Comparison of ENCODE assay signal across 11 cellular contexts in the genomic region with DNA sequence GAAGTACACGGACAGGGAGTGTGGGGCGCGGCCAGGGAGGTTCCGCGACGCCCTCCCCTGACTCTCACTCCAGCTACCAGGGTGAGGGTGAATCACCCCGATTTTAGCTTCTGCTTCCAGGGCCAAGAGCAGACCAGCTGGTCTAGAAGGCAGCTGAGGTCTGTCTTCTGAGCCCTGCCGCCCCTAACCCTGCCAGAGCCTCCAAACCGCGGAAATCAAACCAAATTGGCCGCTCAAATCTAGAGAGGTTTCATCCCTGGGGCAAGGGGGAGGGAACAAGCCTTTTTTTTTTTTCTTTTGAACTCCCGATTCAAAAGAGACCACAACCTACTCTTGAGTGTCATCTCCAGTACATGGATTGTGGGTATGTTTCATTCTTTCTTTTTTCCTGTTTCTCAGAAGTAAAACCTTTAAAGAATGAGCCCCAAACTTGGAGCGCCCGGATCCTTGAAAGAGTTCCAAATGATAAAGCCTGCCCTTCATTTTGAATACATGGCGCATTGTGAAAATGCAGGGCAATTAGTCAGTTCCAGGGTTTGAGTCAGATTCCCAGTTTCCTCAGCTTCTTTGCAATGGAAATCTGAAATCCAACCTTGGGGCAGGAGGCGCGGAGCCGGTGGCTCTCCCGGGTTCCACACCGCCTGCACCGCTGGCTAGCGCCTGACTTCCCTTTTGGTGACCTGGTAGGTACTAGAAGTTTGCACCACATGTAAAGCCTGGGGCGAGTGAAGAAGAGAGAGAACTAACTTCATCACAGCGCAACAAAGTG. TPM values are rescaled to one million over a fixed set of nuclear protein-coding genes. Genes with fewer than 3 reads are reported as not detected.
DNase-seq lines count a peak whose midpoint lies in the region; ATAC-seq and TF ChIP-seq lines count a peak whose summit lies in the region.
"Had no signal": no experiment of that assay in that cellular context is flagged by ENCODE, and none has a peak within 500 bp of the region (broad histone marks: within the 10 kb centered on the region; RNA-seq: fewer than 3 reads in every experiment).

No MANE protein-coding gene starts in this region.

- H3K36me3 ChIP-seq in kidney epithelial cell (ENCODE audit: control insufficient read depth, insufficient read depth, low read length) (no peaks in the 10 kb centered on the region), stomach (no peaks in the 10 kb centered on the region)

- TF ChIP-seq CTCF in HFFc6 (IDR thresholded peaks at IDR 0.05) (no peak), chondrocyte (IDR thresholded peaks at IDR 0.05) (no peak), kidney epithelial cell (IDR thresholded peaks at IDR 0.05; ENCODE audit: insufficient read depth, low read length, poor library complexity, severe bottlenecking) (no peak), stomach (IDR thresholded peaks at IDR 0.05) (no peak)

- TF ChIP-seq EP300 in stomach (IDR thresholded peaks at IDR 0.05), result no peak

- H3K4me3 Mint-ChIP-seq in HFFc6 (peak overlapping the region; percentile 95), chondrocyte (ENCODE audit: unreplicated experiment) (peak overlapping the region; percentile 66)
- H3K4me3 Mint-ChIP-seq: activated naive CD4-positive, alpha-beta T cell treated with anti-CD3 and anti-CD28 coated beads for 36 hours; memory B cell; stimulated activated naive CD8-positive, alpha-beta T cell treated with anti-CD3 and anti-CD28 coated beads, Interleukin-15, Interleukin-2, amounts not matched to agents 100 ng/mL and 50 ng/mL, for 24 hours had no signal

- H3K9me3 Mint-ChIP-seq in HFFc6 (no peaks in the 10 kb centered on the region), chondrocyte (ENCODE audit: low read depth) (no peaks in the 10 kb centered on the region)
- H3K9me3 Mint-ChIP-seq: activated naive CD4-positive, alpha-beta T cell treated with anti-CD3 and anti-CD28 coated beads for 36 hours; memory B cell; stimulated activated naive CD8-positive, alpha-beta T cell treated with anti-CD3 and anti-CD28 coated beads, Interleukin-15, Interleukin-2, amounts not matched to agents 100 ng/mL and 50 ng/mL, for 24 hours had no signal

- H3K9me3 ChIP-seq in stomach, result no peaks in the 10 kb centered on the region

- peak overlapping the region; percentile 90 for H3K27ac Mint-ChIP-seq in HFFc6
- H3K27ac Mint-ChIP-seq in chondrocyte (ENCODE audit: unreplicated experiment), result peak overlapping the region; percentile 100
- H3K27ac Mint-ChIP-seq: activated naive CD4-positive, alpha-beta T cell treated with anti-CD3 and anti-CD28 coated beads for 36 hours; memory B cell; stimulated activated naive CD8-positive, alpha-beta T cell treated with anti-CD3 and anti-CD28 coated beads, Interleukin-15, Interleukin-2, amounts not matched to agents 100 ng/mL and 50 ng/mL, for 24 hours had no signal

- intact Hi-C loops in stomach (cut with DNase I; ENCODE audit: low total_unique reads), result no loop called here

- H3K4me3 ChIP-seq in kidney epithelial cell (ENCODE audit: low read depth, low read length), result peak overlapping the region; percentile 1
- peak overlapping the region in 2 of 4 donors; percentile 5 to 27 for H3K4me3 ChIP-seq in stomach

- H3K4me1 Mint-ChIP-seq in HFFc6 (ENCODE audit: low read depth) (peaks cover 89% of the 10 kb centered on the region), chondrocyte (ENCODE audit: low read depth) (peaks cover 96% of the 10 kb centered on the region)

- H3K36me3 Mint-ChIP-seq in HFFc6 (ENCODE audit: low read depth), result no peaks in the 10 kb centered on the region
- H3K36me3 Mint-ChIP-seq in chondrocyte (ENCODE audit: low read depth), result no peaks in the 10 kb centered on the region
- H3K36me3 Mint-ChIP-seq: memory B cell had no signal

- no peaks in the 10 kb centered on the region for H3K27me3 Mint-ChIP-seq in HFFc6 (ENCODE audit: insufficient read depth)
- H3K27me3 Mint-ChIP-seq in chondrocyte (ENCODE audit: low read depth), result no peaks in the 10 kb centered on the region

- H3K27me3 ChIP-seq in kidney epithelial cell (ENCODE audit: control insufficient read depth, insufficient read depth, low read length) (no peaks in the 10 kb centered on the region), stomach (peaks cover 3 to 66% (median 46%) of the 10 kb centered on the region in 3 donors)

- no peak for TF ChIP-seq POLR2A in stomach (IDR thresholded peaks at IDR 0.05)

- ATAC-seq in HG02852 (IDR thresholded peaks at IDR 0.05; ENCODE audit: unreplicated experiment), result no peak
- no peak for ATAC-seq in left lobe of liver
- no peak for ATAC-seq in GM18868 (IDR thresholded peaks at IDR 0.05; ENCODE audit: unreplicated experiment)

- peak overlapping the region in 3 of 5 donors; percentile 15 to 58 (median 18) for H3K27ac ChIP-seq in stomach

- WGBS in stomach, 5 donors, result 17 to 37% (median 24%) methylated on average over 24 of the region's 24 CpGs

- H3K4me1 ChIP-seq in stomach, result peaks cover 14 to 83% (median 57%) of the 10 kb centered on the region in 4 donors

- DNase-seq in HFFc6 (peak; percentile 83), chondrocyte (ENCODE audit: low spot score) (no peak), kidney epithelial cell (ENCODE audit: low read depth) (no peak), stomach (no peak), left lobe of liver (ENCODE audit: low spot score) (no peak), SW 1271 (lab: John Stamatoyannopoulos, UW) (no peak)
- DNase-seq: activated naive CD4-positive, alpha-beta T cell treated with anti-CD3 and anti-CD28 coated beads for 36 hours had no signal

RNA-seq across cellular contexts. Expression of a gene that starts 16.5 kb away (rescaled TPM):
- 10 to 100 TPM; 14.5 to 25.8 (median 15.8) TPM for total RNA-seq in HFFc6 (2021; fragmentation: NEBNext Ultra II Directional; extraction: Animal tissue kit (Norgen Biotek cat#: 25700))
- total RNA-seq in chondrocyte (74.4 to 91.0 TPM (median 86.8 TPM) in 3 replicates), kidney epithelial cell (19.9 and 29.0 TPM in 2 replicates), stomach (10 to 100 TPM; 11.7 to 27.5 (median 13.6) TPM), left lobe of liver (8.9 TPM)
- 1 to 10 TPM; 1.1 to 2.1 (median 1.5) TPM for polyA plus RNA-seq in stomach
